Comparison of ENCODE assay signal across 1 cellular context in genomic region chrX:72381439-72382198, GRCh38.
A peak's percentile ranks its signal among the peaks of the same experiment; 100 is the strongest.
TF ChIP-seq lines count a peak whose summit lies in the region.

No MANE protein-coding gene starts in this region.

TF ChIP-seq in K562, 482 proteins besides CTCF, POLR2A, EP300 and RAD21 (continued from another document):
- TF ChIP-seq ZNF586 (CRISPR knock-in tag; conservative IDR thresholded peaks at IDR 0.05) (no peak), ATF7 (IDR thresholded peaks at IDR 0.05) (no peak), ELF4 (CRISPR knock-in tag; IDR thresholded peaks at IDR 0.05) (no peak), ZNF408 (CRISPR knock-in tag; IDR thresholded peaks at IDR 0.05; ENCODE audit: low read depth) (no peak), FOXJ2 (tag; IDR thresholded peaks at IDR 0.05) (peak; percentile 82), E2F8 (IDR thresholded peaks at IDR 0.05; ENCODE audit: low read depth, partially characterized antibody) (no peak), ATF1 (CRISPR knock-in tag; IDR thresholded peaks at IDR 0.05) (no peak), ATF1 (tag; IDR thresholded peaks at IDR 0.05) (no peak), EHMT2 (IDR thresholded peaks at IDR 0.05) (no peak), SMARCE1 (IDR thresholded peaks at IDR 0.05) (peak; percentile 40; the same call in 1 of the 2 replicates), FOXA1 (IDR thresholded peaks at IDR 0.05; ENCODE audit: borderline replicate concordance) (no peak), MEIS2 (IDR thresholded peaks at IDR 0.05; ENCODE audit: partially characterized antibody) (peak; percentile 98), HNRNPUL1 (IDR thresholded peaks at IDR 0.05; ENCODE audit: low read length) (no peak), RUNX1 (IDR thresholded peaks at IDR 0.05; ENCODE audit: low read depth) (no peak), SPI1 (IDR thresholded peaks at IDR 0.05; ENCODE audit: borderline replicate concordance, low read depth, low read length) (peak; percentile 93), NFATC3 (IDR thresholded peaks at IDR 0.05) (no peak), SETDB1 (IDR thresholded peaks at IDR 0.05; ENCODE audit: low read length) (no peak), GABPA (tag; conservative IDR thresholded peaks at IDR 0.05; ENCODE audit: low read depth) (no peak), BHLHE40 (IDR thresholded peaks at IDR 0.05; ENCODE audit: low read length) (peak; percentile 16; the same call in 1 of the 2 replicates), ZNF140 (CRISPR knock-in tag; IDR thresholded peaks at IDR 0.05) (no peak), SNRNP70 (optimal IDR thresholded peaks at IDR 0.05; ENCODE audit: low read depth, low read length) (no peak), BRF1 (IDR thresholded peaks at IDR 0.05; ENCODE audit: borderline replicate concordance, extremely low read depth, insufficient read length) (no peak), AFF4 (CRISPR knock-in tag; IDR thresholded peaks at IDR 0.05) (no peak), NFIC (IDR thresholded peaks at IDR 0.05) (no peak), PKNOX1 (IDR thresholded peaks at IDR 0.05) (peak; percentile 57; the same call in 1 of the 2 replicates), RREB1 (CRISPR knock-in tag; IDR thresholded peaks at IDR 0.05) (no peak), SP2 (IDR thresholded peaks at IDR 0.05; ENCODE audit: extremely low read depth, low read depth, low read length, poor library complexity, severe bottlenecking) (no peak), ZBTB17 (CRISPR knock-in tag; IDR thresholded peaks at IDR 0.05) (no peak), RBM15 (IDR thresholded peaks at IDR 0.05; ENCODE audit: insufficient read depth, low read length) (no peak), ZC3H11A (IDR thresholded peaks at IDR 0.05; ENCODE audit: low read depth, low read length) (no peak), CEBPG (CRISPR knock-in tag; IDR thresholded peaks at IDR 0.05) (no peak), CEBPG (tag; conservative IDR thresholded peaks at IDR 0.05 in 1 of 2, IDR thresholded peaks at IDR 0.05 in 1 of 2) (0 out of 4 replicates have a peak, but pooled peaks of 1 of the 2 experiments have one; percentile 28), SIRT6 (IDR thresholded peaks at IDR 0.05; ENCODE audit: low read depth, low read length) (no peak), SMAD3 (CRISPR knock-in tag; conservative IDR thresholded peaks at IDR 0.05) (no peak), BCOR (IDR thresholded peaks at IDR 0.05) (no peak)
